Comparison of ENCODE assay signal across 8 cellular contexts in the genomic region with DNA sequence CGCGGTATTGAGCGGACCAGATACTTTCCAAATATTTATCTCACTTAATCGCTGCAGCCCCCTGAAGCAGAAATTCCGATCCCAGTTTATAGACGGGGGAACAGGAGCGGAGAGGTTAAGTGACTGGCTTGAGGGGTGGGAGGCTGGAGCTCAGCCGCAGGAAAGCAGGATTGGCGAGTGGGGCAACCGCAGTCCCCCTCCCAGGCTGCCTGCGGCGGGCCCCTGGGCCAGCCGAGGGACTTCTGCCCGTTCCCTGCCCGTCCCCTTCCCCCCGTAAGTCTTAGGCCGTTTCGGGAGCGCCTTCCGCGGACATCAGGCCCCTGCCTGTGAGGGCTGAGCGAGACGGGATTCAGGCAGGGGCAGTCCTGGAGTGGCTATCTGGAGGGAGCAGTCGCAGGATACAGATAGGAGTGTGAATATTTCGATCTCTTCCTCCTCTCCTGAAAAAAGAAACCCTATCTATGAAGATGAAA. TPM values are rescaled to one million over a fixed set of nuclear protein-coding genes. Genes with fewer than 3 reads are reported as not detected.
DNase-seq lines count a peak whose midpoint lies in the region; ATAC-seq and TF ChIP-seq lines count a peak whose summit lies in the region.

No MANE protein-coding gene starts in this region.

- no peaks in the 10 kb centered on the region for H3K9me3 Mint-ChIP-seq in activated T-cell treated with anti-CD3 and anti-CD28 coated beads, Interleukin-2, amount 50 U/mL, for 4 hours

- peak overlapping the region; percentile 67 for H3K9ac ChIP-seq in mesendoderm (ENCODE audit: low read length)

- no peaks in the 10 kb centered on the region for H3K79me2 ChIP-seq in mesendoderm (ENCODE audit: control insufficient read depth, insufficient read depth, low read length)

- peaks cover 37% of the 10 kb centered on the region for H3K4me1 Mint-ChIP-seq in activated T-cell treated with anti-CD3 and anti-CD28 coated beads, Interleukin-2, amount 50 U/mL, for 4 hours (ENCODE audit: low read depth)

- H3K23ac ChIP-seq in mesendoderm (ENCODE audit: low read length) = no peak overlapping the region

- no peak overlapping the region for H3K27ac ChIP-seq in Peyer's patch
- H3K27ac ChIP-seq in mesendoderm (ENCODE audit: low read depth, low read length) = peak overlapping the region; percentile 78
- no peak overlapping the region for H3K27ac ChIP-seq in vagina

- DNase-seq in activated T-cell treated with anti-CD3 and anti-CD28 coated beads, Interleukin-2, amount 50 U/mL, for 4 hours = no peak
- no peak for DNase-seq in activated T-cell treated with anti-CD3 and anti-CD28 coated beads, Interleukin-2, amount 50 U/mL, for 1 hour
- no peak for DNase-seq in Peyer's patch
- DNase-seq in dermis blood vessel endothelial cell = peak; percentile 48
- peak; percentile 49 for DNase-seq in mesendoderm
- peak in 1 of 2 donors; percentile 84 for DNase-seq in vagina (ENCODE audit: extremely low spot score in 2 of 2)
- no peak for DNase-seq in SW 1271 (lab: John Stamatoyannopoulos, UW)

- intact Hi-C loops in vagina (cut with DNase I) = no loop called here

- H3K36me3 ChIP-seq in Peyer's patch = no peaks in the 10 kb centered on the region
- no peaks in the 10 kb centered on the region for H3K36me3 ChIP-seq in mesendoderm (ENCODE audit: control insufficient read depth, insufficient read depth, low read length)
- H3K36me3 ChIP-seq in vagina = no peaks in the 10 kb centered on the region

- H3K4me1 ChIP-seq in Peyer's patch = peaks cover 3 to 7% (median 5%) of the 10 kb centered on the region in 4 donors
- peaks cover 8% of the 10 kb centered on the region for H3K4me1 ChIP-seq in mesendoderm (ENCODE audit: control insufficient read depth, low read depth, low read length)
- peaks cover 19% of the 10 kb centered on the region for H3K4me1 ChIP-seq in vagina

- H3K36me3 Mint-ChIP-seq in activated T-cell treated with anti-CD3 and anti-CD28 coated beads, Interleukin-2, amount 50 U/mL, for 4 hours (ENCODE audit: insufficient read depth) = peaks cover 15% of the 10 kb centered on the region

- H3K79me1 ChIP-seq in mesendoderm (ENCODE audit: low read length) = no peaks in the 10 kb centered on the region

- ATAC-seq in activated T-cell treated with anti-CD3 and anti-CD28 coated beads, Interleukin-2, amount 50 U/mL, for 4 hours = no peak
- no peak for ATAC-seq in HG03039 (IDR thresholded peaks at IDR 0.05; ENCODE audit: unreplicated experiment)

- H3K4ac ChIP-seq in mesendoderm (ENCODE audit: low read depth, low read length) = no peak overlapping the region

- no CpG with 5 or more reads among the region's 25 CpGs for WGBS in mesendoderm (ENCODE audit: extremely low coverage, insufficient coverage, low lambda C conversion rate)

- peak overlapping the region; percentile 47 for H3K4me2 ChIP-seq in mesendoderm (ENCODE audit: low read length)

- no peak overlapping the region for H4K8ac ChIP-seq in mesendoderm (ENCODE audit: low read depth, low read length)

- TF ChIP-seq POLR2A in Peyer's patch (IDR thresholded peaks at IDR 0.05) (no peak), vagina (IDR thresholded peaks at IDR 0.05) (no peak)

- peak overlapping the region; percentile 56 to 80 (median 65) for H3K4me3 ChIP-seq in Peyer's patch
- H3K4me3 ChIP-seq in mesendoderm (ENCODE audit: low read length) = peak overlapping the region; percentile 84
- H3K4me3 ChIP-seq in vagina = peak overlapping the region; percentile 71 to 76

- H3K18ac ChIP-seq in mesendoderm (ENCODE audit: low read length) = peak overlapping the region; percentile 52

- peak overlapping the region; percentile 92 for H3K56ac ChIP-seq in mesendoderm (ENCODE audit: low read length)

- H3K4me3 Mint-ChIP-seq in activated T-cell treated with anti-CD3 and anti-CD28 coated beads, Interleukin-2, amount 50 U/mL, for 4 hours = peak overlapping the region; percentile 90

- H2AK5ac ChIP-seq in mesendoderm (ENCODE audit: low read length) = no peak overlapping the region

- no peak overlapping the region for H2BK15ac ChIP-seq in mesendoderm (replicated peaks; ENCODE audit: low read depth)

- no peaks in the 10 kb centered on the region for H3K9me3 ChIP-seq in Peyer's patch
- no peaks in the 10 kb centered on the region for H3K9me3 ChIP-seq in vagina

- H3K27me3 ChIP-seq in Peyer's patch = no peaks in the 10 kb centered on the region
- H3K27me3 ChIP-seq in mesendoderm (ENCODE audit: insufficient read depth, low read length, poor library complexity) = no peaks in the 10 kb centered on the region
- H3K27me3 ChIP-seq in vagina = no peaks in the 10 kb centered on the region

- H3K27me3 Mint-ChIP-seq in activated T-cell treated with anti-CD3 and anti-CD28 coated beads, Interleukin-2, amount 50 U/mL, for 4 hours (ENCODE audit: low read depth) = peaks cover 16% of the 10 kb centered on the region

- H2BK120ac ChIP-seq in mesendoderm (ENCODE audit: low read depth, low read length) = no peak overlapping the region

- H2BK5ac ChIP-seq in mesendoderm (ENCODE audit: low read length) = no peak overlapping the region

- no peak overlapping the region for H4K5ac ChIP-seq in mesendoderm (ENCODE audit: low read length)

- no peak for TF ChIP-seq CTCF in Peyer's patch (IDR thresholded peaks at IDR 0.05)
- TF ChIP-seq CTCF in vagina (IDR thresholded peaks at IDR 0.05) = no peak

RNA-seq across cellular contexts. Expression of a gene that starts 0.7 kb away (rescaled TPM):
- total RNA-seq in activated T-cell treated with anti-CD3 and anti-CD28 coated beads, Interleukin-2, amount 50 U/mL, for 4 hours = 10 to 100 TPM; 51.6 to 64.1 (median 56.1) TPM
- 1 to 10 TPM in 3 of 4 donors, under 1 TPM in 1; 0.54 to 1.7 (median 1.3) TPM for total RNA-seq in Peyer's patch
- 2.7 and 6.1 TPM in 2 replicates for total RNA-seq in dermis blood vessel endothelial cell
- polyA plus RNA-seq in mesendoderm (2013, experiment 1 of 2) = 5.3 TPM
- polyA plus RNA-seq in mesendoderm (2013, experiment 2 of 2) = 5.5 TPM
- total RNA-seq in vagina = 0.49 TPM

Comparison
In these comparisons a context has a peak if more than half of its experiments do, and no peak if none do; other contexts are left out.
1. DNase-seq: peak in dermis blood vessel endothelial cell (single experiment) and mesendoderm (single experiment); none in activated T-cell treated with anti-CD3 and anti-CD28 coated beads, Interleukin-2, amount 50 U/mL, for 4 hours (single experiment), activated T-cell treated with anti-CD3 and anti-CD28 coated beads, Interleukin-2, amount 50 U/mL, for 1 hour (single experiment), Peyer's patch (0 of 3) and SW 1271 (0 of 2).
2. Peak in every context shown above with its lines, with median percentiles within 50 percentile points of each other: H3K4me3 ChIP-seq.